7 cellular contexts compared by ENCODE assay signal in genomic region chr11:75400110-75400865, GRCh38. TPM values are rescaled to one million over a fixed set of nuclear protein-coding genes. Genes with fewer than 3 reads are reported as not detected.
DNase-seq lines count a peak whose midpoint lies in the region; ATAC-seq and TF ChIP-seq lines count a peak whose summit lies in the region.

No MANE protein-coding gene starts in this region.

- no peaks in the 10 kb centered on the region for H3K9me3 Mint-ChIP-seq in natural killer cell

- peaks cover 0 to 4% of the 10 kb centered on the region in 2 donors for H3K27me3 Mint-ChIP-seq in natural killer cell (ENCODE audit: low read depth in 2 of 2)

- peak; percentile 7 for ATAC-seq in HG03135 (IDR thresholded peaks at IDR 0.05; ENCODE audit: unreplicated experiment)
- peak; percentile 35 for ATAC-seq in SK-N-SH treated with all-trans-retinoic acid at 6 μM for 48 hours
- peak in 2 of 3 donors; percentile 3 to 11 for ATAC-seq in natural killer cell
- no peak for ATAC-seq in GM21528 (IDR thresholded peaks at IDR 0.05; ENCODE audit: low FRiP score, unreplicated experiment)

- H3K27ac Mint-ChIP-seq in natural killer cell = peak overlapping the region; percentile 97 to 98

- intact Hi-C loops in natural killer cell (cut with micrococcal nuclease) = no loop called here

- peaks cover 12% of the 10 kb centered on the region for H3K36me3 Mint-ChIP-seq in natural killer cell

- H3K4me3 Mint-ChIP-seq in natural killer cell = peak overlapping the region; percentile 99

- H3K4me1 Mint-ChIP-seq in natural killer cell = peaks cover 51 to 61% of the 10 kb centered on the region in 2 donors

- H3K4me3 ChIP-seq in epithelial cell of proximal tubule (ENCODE audit: low read depth, low read length) = peak overlapping the region; percentile 96

- no peak for DNase-seq in epithelial cell of proximal tubule (ENCODE audit: low read depth)
- DNase-seq in natural killer cell = no peak
- no peak for DNase-seq in NCI-H2171 (lab: John Stamatoyannopoulos, UW)
- DNase-seq in inferior parietal cortex (ENCODE audit: extremely low spot score) = no peak

- TF ChIP-seq CTCF in epithelial cell of proximal tubule (conservative IDR thresholded peaks at IDR 0.05; ENCODE audit: low read depth, low read length) (no peak), natural killer cell (IDR thresholded peaks at IDR 0.05) (no peak)

TF ChIP-seq in SK-N-SH treated with all-trans-retinoic acid at 6 μM for 48 hours, 23 proteins besides CTCF, POLR2A, EP300 and RAD21:
- TF ChIP-seq SNAI2 (CRISPR knock-in tag; IDR thresholded peaks at IDR 0.05) (no peak), OSR1 (CRISPR knock-in tag; IDR thresholded peaks at IDR 0.05) (no peak), CREB5 (CRISPR knock-in tag; IDR thresholded peaks at IDR 0.05; ENCODE audit: low read depth) (no peak), ZNF70 (CRISPR knock-in tag; IDR thresholded peaks at IDR 0.05) (no peak), PPARA (CRISPR knock-in tag; IDR thresholded peaks at IDR 0.05; ENCODE audit: borderline replicate concordance) (no peak), TCF4 (CRISPR knock-in tag; IDR thresholded peaks at IDR 0.05; ENCODE audit: borderline replicate concordance) (no peak), ESRRG (CRISPR knock-in tag; IDR thresholded peaks at IDR 0.05) (no peak), ZNF8 (CRISPR knock-in tag; IDR thresholded peaks at IDR 0.05) (no peak), BACH2 (CRISPR knock-in tag; IDR thresholded peaks at IDR 0.05; ENCODE audit: borderline replicate concordance) (no peak), ARNTL (CRISPR knock-in tag; IDR thresholded peaks at IDR 0.05; ENCODE audit: borderline replicate concordance, low read depth) (no peak), ZFP30 (CRISPR knock-in tag; IDR thresholded peaks at IDR 0.05) (no peak), ISL1 (CRISPR knock-in tag; IDR thresholded peaks at IDR 0.05) (no peak), CSDC2 (CRISPR knock-in tag; IDR thresholded peaks at IDR 0.05) (no peak), ZC3H10 (CRISPR knock-in tag; IDR thresholded peaks at IDR 0.05) (no peak), TSHZ2 (CRISPR knock-in tag; IDR thresholded peaks at IDR 0.05) (no peak), TOX (CRISPR knock-in tag; IDR thresholded peaks at IDR 0.05; ENCODE audit: borderline replicate concordance) (no peak), GLIS3 (CRISPR knock-in tag; IDR thresholded peaks at IDR 0.05) (no peak), PATZ1 (CRISPR knock-in tag; IDR thresholded peaks at IDR 0.05; ENCODE audit: borderline replicate concordance) (no peak)

RNA-seq across cellular contexts. Expression of gene RPS3, which starts 1.0 kb away (rescaled TPM):
- total RNA-seq in epithelial cell of proximal tubule (3,041 and 3,442 TPM in 2 replicates), natural killer cell (1,000 to 10,000 TPM; 2,027 to 2,376 (median 2,290) TPM)

RNA-seq across cellular contexts. Expression of gene KLHL35, which starts 32.7 kb away (rescaled TPM):
- 1.4 and 3.3 TPM in 2 replicates for total RNA-seq in epithelial cell of proximal tubule
- total RNA-seq in natural killer cell = under 1 TPM; 0.40 to 0.93 (median 0.54) TPM

RNA-seq across cellular contexts. Expression of gene ARRB1, which starts 48.8 kb away (rescaled TPM):
- total RNA-seq in epithelial cell of proximal tubule (6.4 and 13.8 TPM in 2 replicates), natural killer cell (100 to 1,000 TPM; 128 to 200 (median 174) TPM)
